In the genomic region with DNA sequence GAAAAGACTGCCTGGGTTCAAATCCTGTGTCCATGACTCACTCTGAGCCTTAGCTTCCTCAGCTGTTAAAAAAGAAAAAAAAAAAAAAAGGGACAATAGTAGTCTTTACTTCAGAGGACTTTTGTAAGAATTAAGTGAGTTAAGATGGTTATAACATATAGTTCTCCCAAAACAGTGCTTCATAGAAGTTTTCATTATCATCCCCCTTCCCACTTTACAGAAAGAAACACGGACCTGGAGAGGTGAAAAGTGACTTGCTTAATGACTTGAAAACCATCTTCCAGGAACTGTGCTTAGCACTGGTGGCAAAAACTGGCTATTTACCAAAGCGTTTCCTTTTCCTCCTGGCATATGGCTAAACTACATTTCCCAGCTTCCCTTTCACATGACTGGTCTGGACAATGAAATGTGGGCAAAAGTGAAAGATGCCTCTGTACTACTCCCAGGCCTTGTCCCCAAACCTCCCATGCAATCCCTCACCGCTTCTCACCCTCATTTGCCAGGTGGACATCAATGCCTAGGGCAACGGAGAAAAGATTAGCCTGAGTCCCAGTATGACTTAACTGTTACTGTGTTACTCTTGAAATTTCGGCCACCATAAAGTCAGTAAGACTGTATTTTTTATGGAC, we compare ENCODE assay signal across 7 cellular contexts. TPM values are rescaled to one million over a fixed set of nuclear protein-coding genes. Genes with fewer than 3 reads are reported as not detected.
DNase-seq lines count a peak whose midpoint lies in the region; ATAC-seq, FAIRE-seq and TF ChIP-seq lines count a peak whose summit lies in the region.
"Not testable (repeated sequence)": the region's sequence is repeated elsewhere in the genome, so short reads cannot be mapped to it uniquely, and the experiment has no call there.

No MANE protein-coding gene starts in this region.

- intact Hi-C loops in heart left ventricle (cut with DNase I); natural killer cell (cut with micrococcal nuclease): not testable (repeated sequence)

- H3K4me3 Mint-ChIP-seq in natural killer cell = not testable (repeated sequence)

- not testable (repeated sequence) for H3K27me3 ChIP-seq in RWPE2 (ENCODE audit: insufficient read depth, poor library complexity, severe bottlenecking); bronchial epithelial cell (ENCODE audit: control insufficient read depth, insufficient read depth, low read length); heart left ventricle; small intestine (ENCODE audit: control insufficient read depth in 2 of 2, insufficient read depth in 2 of 2, low read length in 2 of 2)

- H3K36me3 Mint-ChIP-seq in natural killer cell = not testable (repeated sequence)

- TF ChIP-seq POLR2A in H54 (IDR thresholded peaks at IDR 0.05; ENCODE audit: low read depth, low read length); heart left ventricle (IDR thresholded peaks at IDR 0.05): not testable (repeated sequence)

- not testable (repeated sequence) for H3K27me3 Mint-ChIP-seq in natural killer cell (ENCODE audit: low read depth in 2 of 2)

- H3K9me3 ChIP-seq in RWPE2 (ENCODE audit: severe bottlenecking); heart left ventricle; small intestine (ENCODE audit: control insufficient read depth, low read depth): not testable (repeated sequence)

- not testable (repeated sequence) for H3K36me3 ChIP-seq in RWPE2 (ENCODE audit: low read depth); bronchial epithelial cell (ENCODE audit: control insufficient read depth, insufficient read depth, low read length); heart left ventricle; small intestine (ENCODE audit: control insufficient read depth in 2 of 2, insufficient read depth in 2 of 2, low read length in 2 of 2)

- TF ChIP-seq CTCF in RWPE2 (IDR thresholded peaks at IDR 0.05; ENCODE audit: poor library complexity, severe bottlenecking); bronchial epithelial cell (IDR thresholded peaks at IDR 0.05; ENCODE audit: insufficient read depth, low read length, severe bottlenecking); heart left ventricle (IDR thresholded peaks at IDR 0.05); natural killer cell (IDR thresholded peaks at IDR 0.05): not testable (repeated sequence)

- H3K4me1 ChIP-seq in RWPE2 (ENCODE audit: insufficient read depth, poor library complexity, severe bottlenecking) = peaks cover 23% of the 10 kb centered on the region
- peaks cover 0 to 41% (median 24%) of the 10 kb centered on the region in 12 donors for H3K4me1 ChIP-seq in heart left ventricle
- not testable (repeated sequence) for H3K4me1 ChIP-seq in small intestine (ENCODE audit: control insufficient read depth in 2 of 2, insufficient read depth in 1 of 2, low read depth in 1 of 2, low read length in 1 of 2)

- not testable (repeated sequence) for DNase-seq in H54 (ENCODE audit: insufficient read length, low spot score); RWPE2 (ENCODE audit: low spot score); bronchial epithelial cell (ENCODE audit: low read depth); heart left ventricle; left lobe of liver (ENCODE audit: low spot score); natural killer cell; small intestine

- peak; percentile 90 for FAIRE-seq in H54 (lab: Jason Lieb, UNC)
- peak; percentile 89 for FAIRE-seq in bronchial epithelial cell (lab: Jason Lieb, UNC)
- FAIRE-seq in small intestine (lab: Jason Lieb, UNC) = peak; percentile 55

- not testable (repeated sequence) for H3K4me3 ChIP-seq in RWPE2 (ENCODE audit: severe bottlenecking); bronchial epithelial cell (ENCODE audit: low read depth, low read length); heart left ventricle; small intestine (ENCODE audit: low read depth in 1 of 2, low read length in 2 of 2)

- H3K27ac Mint-ChIP-seq in natural killer cell = peak overlapping the region; percentile 19 to 66

- H3K4me1 Mint-ChIP-seq in natural killer cell = peaks cover 12 to 17% of the 10 kb centered on the region in 2 donors

- H3K27ac ChIP-seq in RWPE2 (ENCODE audit: poor library complexity, severe bottlenecking); heart left ventricle; small intestine (ENCODE audit: low read depth in 1 of 2, low read length in 1 of 2): not testable (repeated sequence)

- WGBS in heart left ventricle, 4 donors = 49 to 57% (median 50%) methylated on average over 4 to 5 of the region's 5 CpGs
- WGBS in small intestine, 3 donors = 45 to 49% (median 48%) methylated on average over 4 of the region's 5 CpGs

- not testable (repeated sequence) for H3K9me3 Mint-ChIP-seq in natural killer cell

- ATAC-seq in RWPE2 (ENCODE audit: low read depth) (peak; percentile 51), heart left ventricle (peak in 3 of 4 donors; percentile 46 to 65 (median 52)), left lobe of liver (peak; percentile 64), natural killer cell (peak in 2 of 3 donors; percentile 11 to 19)

RNA-seq across cellular contexts. Expression of gene KMT2C, which starts 49.6 kb away (rescaled TPM):
- total RNA-seq in bronchial epithelial cell (21.1 and 32.1 TPM in 2 replicates), heart left ventricle (10 to 100 TPM; 29.3 to 62.4 (median 49.0) TPM), left lobe of liver (34.5 TPM), natural killer cell (100 to 1,000 TPM; 159 to 177 (median 167) TPM)
- polyA plus RNA-seq in heart left ventricle (10 to 100 TPM in 1 of 2 donors, 1 to 10 TPM in 1; 8.4 to 17.4 TPM), small intestine (1 to 10 TPM; 5.7 to 9.8 (median 7.4) TPM)
